Comparison of ENCODE assay signal across 8 cellular contexts in the genomic region with DNA sequence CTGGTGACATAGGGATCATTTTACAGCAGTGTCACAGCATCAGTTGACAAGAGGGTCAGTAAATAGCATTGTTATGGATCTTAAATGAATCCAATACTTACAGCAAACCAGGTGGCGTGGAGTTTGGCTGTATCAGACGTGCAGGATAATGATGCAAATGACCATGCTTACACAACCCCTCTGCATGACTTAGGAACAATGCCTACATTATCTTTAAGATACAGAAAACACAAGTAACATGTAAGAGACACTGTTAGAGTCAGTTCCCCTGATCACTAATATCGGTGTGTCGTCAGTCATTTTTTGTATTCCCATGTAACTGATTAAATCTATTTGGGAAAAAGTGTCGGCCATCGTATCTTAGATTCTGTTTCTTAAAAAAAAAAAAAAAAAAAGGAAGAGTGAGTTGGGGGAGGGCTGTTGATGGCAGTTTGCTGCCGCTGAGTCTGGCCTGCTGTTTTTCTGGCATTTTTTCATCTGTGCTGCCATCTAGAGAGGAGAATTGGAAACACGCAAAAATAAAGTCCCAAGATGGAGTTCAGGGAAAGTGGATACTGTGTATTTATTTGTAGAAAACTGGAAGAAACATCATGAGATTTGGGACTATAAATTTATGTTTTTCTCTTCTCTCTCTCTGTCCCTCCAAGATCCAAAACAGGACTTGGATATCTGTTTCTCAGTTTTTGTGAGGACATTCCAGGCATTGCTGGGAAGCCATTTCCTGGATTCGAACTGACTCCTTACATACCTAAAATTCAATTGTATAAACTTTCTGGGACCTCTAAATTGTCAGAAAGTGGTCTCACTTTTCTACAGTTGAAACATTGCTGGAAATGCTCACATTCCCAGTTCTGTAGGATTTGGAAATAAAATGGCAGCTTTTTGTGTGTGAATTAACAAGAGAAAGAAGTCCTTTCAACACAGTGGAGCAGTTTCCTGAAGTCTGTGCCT.
A peak's percentile ranks its signal among the peaks of the same experiment; 100 is the strongest.
DNase-seq lines count a peak whose midpoint lies in the region; ATAC-seq, FAIRE-seq and TF ChIP-seq lines count a peak whose summit lies in the region.

No MANE protein-coding gene starts in this region.

- intact Hi-C loops in left colon (cut with DNase I, micrococcal nuclease): loop anchor here (2.0 to 10.0 kb wide), 4 partner anchors 168 to 392 kb away; no protein-coding TSS in a partner anchor

- H3K9ac ChIP-seq in SU-DHL-6 (ENCODE audit: low read length): no peak overlapping the region

- H3K27ac ChIP-seq in ACC112 (ENCODE audit: low read depth, low read length) (0 out of 2 replicates have a peak overlapping the region, but pooled peaks have one; percentile 12), SU-DHL-6 (ENCODE audit: low read depth, low read length) (no peak overlapping the region)

- no peaks in the 10 kb centered on the region for H3K9me3 ChIP-seq in SU-DHL-6 (ENCODE audit: insufficient read depth, low read length)

- peak; percentile 86 for ATAC-seq in HG02678 (IDR thresholded peaks at IDR 0.05; ENCODE audit: unreplicated experiment)
- ATAC-seq in left colon: peak; percentile 79

- H3F3A ChIP-seq in SU-DHL-6 (ENCODE audit: insufficient read depth): no peaks in the 10 kb centered on the region; the same call in 1 of the 2 replicates

- H3K9me2 ChIP-seq in SU-DHL-6 (replicated peaks; ENCODE audit: insufficient read depth, low read length): no peaks in the 10 kb centered on the region

- H3K79me2 ChIP-seq in ACC112 (ENCODE audit: control insufficient read depth, insufficient read depth, low read length, unreplicated experiment) (no peaks in the 10 kb centered on the region), SU-DHL-6 (ENCODE audit: insufficient read depth, low read length) (no peaks in the 10 kb centered on the region)

- H4K20me1 ChIP-seq in SU-DHL-6 (ENCODE audit: low read depth, low read length): no peaks in the 10 kb centered on the region

- H2AFZ ChIP-seq in ACC112 (ENCODE audit: low read length, unreplicated experiment) (peak overlapping the region; percentile 79), SU-DHL-6 (ENCODE audit: low read depth, low read length, severe bottlenecking) (peak overlapping the region; percentile 77)

- peaks cover 31% of the 10 kb centered on the region for H3K4me1 ChIP-seq in ACC112 (ENCODE audit: control insufficient read depth, insufficient read depth, low read length, unreplicated experiment)

- H3K4me3 ChIP-seq in ACC112 (ENCODE audit: low read depth, low read length): no peak overlapping the region
- H3K4me3 ChIP-seq in SU-DHL-6 (ENCODE audit: insufficient read depth, low read length, poor library complexity, severe bottlenecking): no peak overlapping the region

- H3K36me3 ChIP-seq in ACC112 (ENCODE audit: insufficient read depth, low read length): no peaks in the 10 kb centered on the region
- no peaks in the 10 kb centered on the region for H3K36me3 ChIP-seq in SU-DHL-6 (ENCODE audit: low read length)

- TF ChIP-seq CTCF in GM12874 (IDR thresholded peaks at IDR 0.05; ENCODE audit: insufficient read depth, low read depth, low read length) (peak; percentile 48), SU-DHL-6 (IDR thresholded peaks at IDR 0.05; ENCODE audit: insufficient read depth, low read length, poor library complexity, severe bottlenecking) (peak; percentile 43)

- H3K27me3 ChIP-seq in ACC112 (ENCODE audit: insufficient read depth, low read length) (no peaks in the 10 kb centered on the region), SU-DHL-6 (ENCODE audit: low read length) (no peaks in the 10 kb centered on the region)

- H3K4me2 ChIP-seq in SU-DHL-6 (ENCODE audit: low read depth, low read length, poor library complexity, severe bottlenecking): no peak overlapping the region

- FAIRE-seq in colon (lab: Jason Lieb, UNC): peak; percentile 93

- DNase-seq in NCI-H1417 treated with DMSO at 0.1 percent for 48 hours (lab: John Stamatoyannopoulos, UW) (peak; percentile 56), left colon (peak; percentile 38 to 41)
- peak; percentile 3 to 23 (median 4) for DNase-seq in stimulated activated CD4-positive, alpha-beta T cell treated with anti-CD3 and anti-CD28 coated beads, TNF-alpha, amount 100 ng/mL, for 48 hours (ENCODE audit: low read depth in 3 of 3)

Comparison
In these comparisons a context has a peak if more than half of its experiments do, and no peak if none do; other contexts are left out.
1. DNase-seq: peak in every context shown above with its lines; median percentile 56 in NCI-H1417 treated with DMSO at 0.1 percent for 48 hours; 40 in left colon; 4 in stimulated activated CD4-positive, alpha-beta T cell treated with anti-CD3 and anti-CD28 coated beads, TNF-alpha, amount 100 ng/mL, for 48 hours.